ENCODE assay signal across 1 cellular context in the genomic region with DNA sequence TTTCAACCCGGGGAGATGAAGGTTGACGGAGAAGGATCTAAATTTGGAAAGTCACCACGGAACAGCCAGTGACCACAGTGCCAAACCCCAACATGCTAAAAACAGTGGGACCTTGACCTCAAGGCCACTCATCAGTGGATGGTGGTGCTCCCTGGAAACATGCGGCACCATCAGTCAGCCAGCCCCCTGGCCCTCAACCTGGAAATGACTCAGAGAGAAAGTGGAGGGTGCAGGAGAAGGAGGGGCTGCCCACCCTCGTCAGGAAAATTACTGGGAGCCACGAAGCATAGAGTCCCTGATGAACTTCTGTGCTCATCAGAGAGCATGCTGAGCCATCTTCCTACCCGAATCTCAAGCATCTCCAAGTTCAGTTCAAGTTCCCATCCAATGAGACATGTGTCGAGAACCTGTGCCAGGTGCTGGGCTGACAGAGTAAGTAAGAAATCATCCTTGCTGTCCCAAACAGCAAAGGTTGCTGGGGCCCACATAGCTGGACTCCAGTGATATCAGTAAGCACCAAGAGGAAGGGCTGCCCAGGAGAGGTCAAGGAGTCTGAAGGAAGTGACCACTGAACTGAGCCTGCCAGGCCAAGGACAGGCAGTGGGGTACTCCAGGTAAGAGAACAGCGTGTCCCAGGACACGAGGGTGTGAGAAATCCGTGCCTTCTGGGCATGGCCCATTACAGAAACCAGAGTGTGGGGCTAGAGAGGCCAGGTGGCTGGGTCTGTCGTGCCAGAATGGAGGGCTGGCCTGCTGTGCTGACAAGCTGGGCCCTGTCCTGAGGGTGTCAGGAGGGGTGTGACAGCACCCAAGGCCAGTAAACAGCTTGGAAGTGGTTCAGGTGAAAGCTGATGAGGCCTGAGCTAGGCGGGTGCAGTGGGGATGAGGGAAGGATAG.
TF ChIP-seq lines count a peak whose summit lies in the region.

No MANE protein-coding gene starts in this region.

TF ChIP-seq in K562, 482 proteins besides CTCF, POLR2A, EP300 and RAD21 (continued from another document and continues in another):
- TF ChIP-seq, protein P1, sequence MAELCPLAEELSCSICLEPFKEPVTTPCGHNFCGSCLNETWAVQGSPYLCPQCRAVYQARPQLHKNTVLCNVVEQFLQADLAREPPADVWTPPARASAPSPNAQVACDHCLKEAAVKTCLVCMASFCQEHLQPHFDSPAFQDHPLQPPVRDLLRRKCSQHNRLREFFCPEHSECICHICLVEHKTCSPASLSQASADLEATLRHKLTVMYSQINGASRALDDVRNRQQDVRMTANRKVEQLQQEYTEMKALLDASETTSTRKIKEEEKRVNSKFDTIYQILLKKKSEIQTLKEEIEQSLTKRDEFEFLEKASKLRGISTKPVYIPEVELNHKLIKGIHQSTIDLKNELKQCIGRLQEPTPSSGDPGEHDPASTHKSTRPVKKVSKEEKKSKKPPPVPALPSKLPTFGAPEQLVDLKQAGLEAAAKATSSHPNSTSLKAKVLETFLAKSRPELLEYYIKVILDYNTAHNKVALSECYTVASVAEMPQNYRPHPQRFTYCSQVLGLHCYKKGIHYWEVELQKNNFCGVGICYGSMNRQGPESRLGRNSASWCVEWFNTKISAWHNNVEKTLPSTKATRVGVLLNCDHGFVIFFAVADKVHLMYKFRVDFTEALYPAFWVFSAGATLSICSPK (IDR thresholded peaks at IDR 0.05; ENCODE audit: borderline replicate concordance): no peak
- TF ChIP-seq XRCC4 (IDR thresholded peaks at IDR 0.05; ENCODE audit: extremely low read depth, insufficient read depth, insufficient read length) (no peak), CBFA2T2 (conservative IDR thresholded peaks at IDR 0.05) (no peak; the same call in 1 of the 2 replicates), SOX6 (IDR thresholded peaks at IDR 0.05) (0 out of 2 replicates have a peak, but pooled peaks have one; percentile 34), HNRNPK (IDR thresholded peaks at IDR 0.05; ENCODE audit: low read depth, low read length, poor library complexity, severe bottlenecking) (no peak), NFIC (IDR thresholded peaks at IDR 0.05) (no peak), MEIS2 (IDR thresholded peaks at IDR 0.05; ENCODE audit: partially characterized antibody) (no peak), ELF2 (CRISPR knock-in tag; IDR thresholded peaks at IDR 0.05) (no peak), NFE2 (IDR thresholded peaks at IDR 0.05; ENCODE audit: low read depth) (peak; percentile 77), GATAD2A (IDR thresholded peaks at IDR 0.05) (0 out of 2 replicates have a peak, but pooled peaks have one; percentile 43), PPARD (CRISPR knock-in tag; IDR thresholded peaks at IDR 0.05) (no peak), RCOR1 (IDR thresholded peaks at IDR 0.05; ENCODE audit: borderline replicate concordance in 1 of 2, low read depth in 2 of 2, low read length in 2 of 2) (peak in 1 of 2 experiments; percentile 60; a peak in 1 of 4 replicates), KAT7 (CRISPR knock-in tag; IDR thresholded peaks at IDR 0.05; ENCODE audit: borderline replicate concordance) (no peak), DPF2 (IDR thresholded peaks at IDR 0.05) (peak; percentile 87), EHMT2 (IDR thresholded peaks at IDR 0.05) (0 out of 2 replicates have a peak, but pooled peaks have one; percentile 37), ZNF175 (CRISPR knock-in tag; IDR thresholded peaks at IDR 0.05; ENCODE audit: low read depth) (0 out of 2 replicates have a peak, but pooled peaks have one; percentile 34), KLF13 (tag; IDR thresholded peaks at IDR 0.05; ENCODE audit: borderline replicate concordance, low read depth) (no peak), ZBTB7A (IDR thresholded peaks at IDR 0.05; ENCODE audit: borderline replicate concordance, control insufficient read depth, low read depth, low read length) (peak; percentile 77), ZKSCAN3 (CRISPR knock-in tag; IDR thresholded peaks at IDR 0.05) (no peak), TCFL5 (CRISPR knock-in tag; conservative IDR thresholded peaks at IDR 0.05) (no peak), ZKSCAN1 (IDR thresholded peaks at IDR 0.05; ENCODE audit: low read depth, low read length) (peak; percentile 41; the same call in 1 of the 2 replicates), TCF3 (CRISPR knock-in tag; IDR thresholded peaks at IDR 0.05) (peak; percentile 58), MEF2D (tag; conservative IDR thresholded peaks at IDR 0.05; ENCODE audit: low read depth) (peak; percentile 92), ZNF324 (CRISPR knock-in tag; IDR thresholded peaks at IDR 0.05) (no peak), E2F3 (CRISPR knock-in tag; IDR thresholded peaks at IDR 0.05) (no peak), BHLHE40 (IDR thresholded peaks at IDR 0.05; ENCODE audit: low read length) (0 out of 2 replicates have a peak, but pooled peaks have one; percentile 38), CBX1 (IDR thresholded peaks at IDR 0.05; ENCODE audit: low read depth) (no peak), ZFX (CRISPR knock-in tag; IDR thresholded peaks at IDR 0.05) (peak; percentile 28), ZFPM2 (CRISPR knock-in tag; IDR thresholded peaks at IDR 0.05) (no peak), L3MBTL2 (IDR thresholded peaks at IDR 0.05) (peak; percentile 59; the same call in 1 of the 2 replicates), KDM1A (IDR thresholded peaks at IDR 0.05) (peak in 1 of 2 experiments; percentile 57; a peak in 2 of 4 replicates)
- TF ChIP-seq, protein P2, sequence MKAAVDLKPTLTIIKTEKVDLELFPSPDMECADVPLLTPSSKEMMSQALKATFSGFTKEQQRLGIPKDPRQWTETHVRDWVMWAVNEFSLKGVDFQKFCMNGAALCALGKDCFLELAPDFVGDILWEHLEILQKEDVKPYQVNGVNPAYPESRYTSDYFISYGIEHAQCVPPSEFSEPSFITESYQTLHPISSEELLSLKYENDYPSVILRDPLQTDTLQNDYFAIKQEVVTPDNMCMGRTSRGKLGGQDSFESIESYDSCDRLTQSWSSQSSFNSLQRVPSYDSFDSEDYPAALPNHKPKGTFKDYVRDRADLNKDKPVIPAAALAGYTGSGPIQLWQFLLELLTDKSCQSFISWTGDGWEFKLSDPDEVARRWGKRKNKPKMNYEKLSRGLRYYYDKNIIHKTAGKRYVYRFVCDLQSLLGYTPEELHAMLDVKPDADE (conservative IDR thresholded peaks at IDR 0.05; ENCODE audit: control insufficient read depth, low read depth, low read length): no peak
- TF ChIP-seq, protein P3, sequence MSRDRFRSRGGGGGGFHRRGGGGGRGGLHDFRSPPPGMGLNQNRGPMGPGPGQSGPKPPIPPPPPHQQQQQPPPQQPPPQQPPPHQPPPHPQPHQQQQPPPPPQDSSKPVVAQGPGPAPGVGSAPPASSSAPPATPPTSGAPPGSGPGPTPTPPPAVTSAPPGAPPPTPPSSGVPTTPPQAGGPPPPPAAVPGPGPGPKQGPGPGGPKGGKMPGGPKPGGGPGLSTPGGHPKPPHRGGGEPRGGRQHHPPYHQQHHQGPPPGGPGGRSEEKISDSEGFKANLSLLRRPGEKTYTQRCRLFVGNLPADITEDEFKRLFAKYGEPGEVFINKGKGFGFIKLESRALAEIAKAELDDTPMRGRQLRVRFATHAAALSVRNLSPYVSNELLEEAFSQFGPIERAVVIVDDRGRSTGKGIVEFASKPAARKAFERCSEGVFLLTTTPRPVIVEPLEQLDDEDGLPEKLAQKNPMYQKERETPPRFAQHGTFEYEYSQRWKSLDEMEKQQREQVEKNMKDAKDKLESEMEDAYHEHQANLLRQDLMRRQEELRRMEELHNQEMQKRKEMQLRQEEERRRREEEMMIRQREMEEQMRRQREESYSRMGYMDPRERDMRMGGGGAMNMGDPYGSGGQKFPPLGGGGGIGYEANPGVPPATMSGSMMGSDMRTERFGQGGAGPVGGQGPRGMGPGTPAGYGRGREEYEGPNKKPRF (IDR thresholded peaks at IDR 0.05; ENCODE audit: low read depth, low read length): no peak
- TF ChIP-seq, protein P4, sequence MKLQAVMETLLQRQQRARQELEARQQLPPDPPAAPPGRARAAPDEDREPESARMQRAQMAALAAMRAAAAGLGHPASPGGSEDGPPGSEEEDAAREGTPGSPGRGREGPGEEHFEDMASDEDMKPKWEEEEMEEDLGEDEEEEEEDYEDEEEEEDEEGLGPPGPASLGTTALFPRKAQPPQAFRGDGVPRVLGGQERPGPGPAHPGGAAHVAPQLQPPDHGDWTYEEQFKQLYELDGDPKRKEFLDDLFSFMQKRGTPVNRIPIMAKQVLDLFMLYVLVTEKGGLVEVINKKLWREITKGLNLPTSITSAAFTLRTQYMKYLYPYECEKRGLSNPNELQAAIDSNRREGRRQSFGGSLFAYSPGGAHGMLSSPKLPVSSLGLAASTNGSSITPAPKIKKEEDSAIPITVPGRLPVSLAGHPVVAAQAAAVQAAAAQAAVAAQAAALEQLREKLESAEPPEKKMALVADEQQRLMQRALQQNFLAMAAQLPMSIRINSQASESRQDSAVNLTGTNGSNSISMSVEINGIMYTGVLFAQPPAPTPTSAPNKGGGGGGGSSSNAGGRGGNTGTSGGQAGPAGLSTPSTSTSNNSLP (IDR thresholded peaks at IDR 0.05; ENCODE audit: borderline replicate concordance, low read depth, low read length): no peak
- TF ChIP-seq, protein P5, sequence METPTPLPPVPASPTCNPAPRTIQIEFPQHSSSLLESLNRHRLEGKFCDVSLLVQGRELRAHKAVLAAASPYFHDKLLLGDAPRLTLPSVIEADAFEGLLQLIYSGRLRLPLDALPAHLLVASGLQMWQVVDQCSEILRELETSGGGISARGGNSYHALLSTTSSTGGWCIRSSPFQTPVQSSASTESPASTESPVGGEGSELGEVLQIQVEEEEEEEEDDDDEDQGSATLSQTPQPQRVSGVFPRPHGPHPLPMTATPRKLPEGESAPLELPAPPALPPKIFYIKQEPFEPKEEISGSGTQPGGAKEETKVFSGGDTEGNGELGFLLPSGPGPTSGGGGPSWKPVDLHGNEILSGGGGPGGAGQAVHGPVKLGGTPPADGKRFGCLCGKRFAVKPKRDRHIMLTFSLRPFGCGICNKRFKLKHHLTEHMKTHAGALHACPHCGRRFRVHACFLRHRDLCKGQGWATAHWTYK (CRISPR knock-in tag; IDR thresholded peaks at IDR 0.05): peak; percentile 67; the same call in 1 of the 2 replicates
- TF ChIP-seq, protein P6, sequence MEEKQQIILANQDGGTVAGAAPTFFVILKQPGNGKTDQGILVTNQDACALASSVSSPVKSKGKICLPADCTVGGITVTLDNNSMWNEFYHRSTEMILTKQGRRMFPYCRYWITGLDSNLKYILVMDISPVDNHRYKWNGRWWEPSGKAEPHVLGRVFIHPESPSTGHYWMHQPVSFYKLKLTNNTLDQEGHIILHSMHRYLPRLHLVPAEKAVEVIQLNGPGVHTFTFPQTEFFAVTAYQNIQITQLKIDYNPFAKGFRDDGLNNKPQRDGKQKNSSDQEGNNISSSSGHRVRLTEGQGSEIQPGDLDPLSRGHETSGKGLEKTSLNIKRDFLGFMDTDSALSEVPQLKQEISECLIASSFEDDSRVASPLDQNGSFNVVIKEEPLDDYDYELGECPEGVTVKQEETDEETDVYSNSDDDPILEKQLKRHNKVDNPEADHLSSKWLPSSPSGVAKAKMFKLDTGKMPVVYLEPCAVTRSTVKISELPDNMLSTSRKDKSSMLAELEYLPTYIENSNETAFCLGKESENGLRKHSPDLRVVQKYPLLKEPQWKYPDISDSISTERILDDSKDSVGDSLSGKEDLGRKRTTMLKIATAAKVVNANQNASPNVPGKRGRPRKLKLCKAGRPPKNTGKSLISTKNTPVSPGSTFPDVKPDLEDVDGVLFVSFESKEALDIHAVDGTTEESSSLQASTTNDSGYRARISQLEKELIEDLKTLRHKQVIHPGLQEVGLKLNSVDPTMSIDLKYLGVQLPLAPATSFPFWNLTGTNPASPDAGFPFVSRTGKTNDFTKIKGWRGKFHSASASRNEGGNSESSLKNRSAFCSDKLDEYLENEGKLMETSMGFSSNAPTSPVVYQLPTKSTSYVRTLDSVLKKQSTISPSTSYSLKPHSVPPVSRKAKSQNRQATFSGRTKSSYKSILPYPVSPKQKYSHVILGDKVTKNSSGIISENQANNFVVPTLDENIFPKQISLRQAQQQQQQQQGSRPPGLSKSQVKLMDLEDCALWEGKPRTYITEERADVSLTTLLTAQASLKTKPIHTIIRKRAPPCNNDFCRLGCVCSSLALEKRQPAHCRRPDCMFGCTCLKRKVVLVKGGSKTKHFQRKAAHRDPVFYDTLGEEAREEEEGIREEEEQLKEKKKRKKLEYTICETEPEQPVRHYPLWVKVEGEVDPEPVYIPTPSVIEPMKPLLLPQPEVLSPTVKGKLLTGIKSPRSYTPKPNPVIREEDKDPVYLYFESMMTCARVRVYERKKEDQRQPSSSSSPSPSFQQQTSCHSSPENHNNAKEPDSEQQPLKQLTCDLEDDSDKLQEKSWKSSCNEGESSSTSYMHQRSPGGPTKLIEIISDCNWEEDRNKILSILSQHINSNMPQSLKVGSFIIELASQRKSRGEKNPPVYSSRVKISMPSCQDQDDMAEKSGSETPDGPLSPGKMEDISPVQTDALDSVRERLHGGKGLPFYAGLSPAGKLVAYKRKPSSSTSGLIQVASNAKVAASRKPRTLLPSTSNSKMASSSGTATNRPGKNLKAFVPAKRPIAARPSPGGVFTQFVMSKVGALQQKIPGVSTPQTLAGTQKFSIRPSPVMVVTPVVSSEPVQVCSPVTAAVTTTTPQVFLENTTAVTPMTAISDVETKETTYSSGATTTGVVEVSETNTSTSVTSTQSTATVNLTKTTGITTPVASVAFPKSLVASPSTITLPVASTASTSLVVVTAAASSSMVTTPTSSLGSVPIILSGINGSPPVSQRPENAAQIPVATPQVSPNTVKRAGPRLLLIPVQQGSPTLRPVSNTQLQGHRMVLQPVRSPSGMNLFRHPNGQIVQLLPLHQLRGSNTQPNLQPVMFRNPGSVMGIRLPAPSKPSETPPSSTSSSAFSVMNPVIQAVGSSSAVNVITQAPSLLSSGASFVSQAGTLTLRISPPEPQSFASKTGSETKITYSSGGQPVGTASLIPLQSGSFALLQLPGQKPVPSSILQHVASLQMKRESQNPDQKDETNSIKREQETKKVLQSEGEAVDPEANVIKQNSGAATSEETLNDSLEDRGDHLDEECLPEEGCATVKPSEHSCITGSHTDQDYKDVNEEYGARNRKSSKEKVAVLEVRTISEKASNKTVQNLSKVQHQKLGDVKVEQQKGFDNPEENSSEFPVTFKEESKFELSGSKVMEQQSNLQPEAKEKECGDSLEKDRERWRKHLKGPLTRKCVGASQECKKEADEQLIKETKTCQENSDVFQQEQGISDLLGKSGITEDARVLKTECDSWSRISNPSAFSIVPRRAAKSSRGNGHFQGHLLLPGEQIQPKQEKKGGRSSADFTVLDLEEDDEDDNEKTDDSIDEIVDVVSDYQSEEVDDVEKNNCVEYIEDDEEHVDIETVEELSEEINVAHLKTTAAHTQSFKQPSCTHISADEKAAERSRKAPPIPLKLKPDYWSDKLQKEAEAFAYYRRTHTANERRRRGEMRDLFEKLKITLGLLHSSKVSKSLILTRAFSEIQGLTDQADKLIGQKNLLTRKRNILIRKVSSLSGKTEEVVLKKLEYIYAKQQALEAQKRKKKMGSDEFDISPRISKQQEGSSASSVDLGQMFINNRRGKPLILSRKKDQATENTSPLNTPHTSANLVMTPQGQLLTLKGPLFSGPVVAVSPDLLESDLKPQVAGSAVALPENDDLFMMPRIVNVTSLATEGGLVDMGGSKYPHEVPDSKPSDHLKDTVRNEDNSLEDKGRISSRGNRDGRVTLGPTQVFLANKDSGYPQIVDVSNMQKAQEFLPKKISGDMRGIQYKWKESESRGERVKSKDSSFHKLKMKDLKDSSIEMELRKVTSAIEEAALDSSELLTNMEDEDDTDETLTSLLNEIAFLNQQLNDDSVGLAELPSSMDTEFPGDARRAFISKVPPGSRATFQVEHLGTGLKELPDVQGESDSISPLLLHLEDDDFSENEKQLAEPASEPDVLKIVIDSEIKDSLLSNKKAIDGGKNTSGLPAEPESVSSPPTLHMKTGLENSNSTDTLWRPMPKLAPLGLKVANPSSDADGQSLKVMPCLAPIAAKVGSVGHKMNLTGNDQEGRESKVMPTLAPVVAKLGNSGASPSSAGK (IDR thresholded peaks at IDR 0.05): peak; percentile 53
- TF ChIP-seq, protein P7, sequence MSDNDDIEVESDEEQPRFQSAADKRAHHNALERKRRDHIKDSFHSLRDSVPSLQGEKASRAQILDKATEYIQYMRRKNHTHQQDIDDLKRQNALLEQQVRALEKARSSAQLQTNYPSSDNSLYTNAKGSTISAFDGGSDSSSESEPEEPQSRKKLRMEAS (CRISPR knock-in tag; IDR thresholded peaks at IDR 0.05): peak; percentile 63
